ENCODE assay signal across 8 cellular contexts in the genomic region with DNA sequence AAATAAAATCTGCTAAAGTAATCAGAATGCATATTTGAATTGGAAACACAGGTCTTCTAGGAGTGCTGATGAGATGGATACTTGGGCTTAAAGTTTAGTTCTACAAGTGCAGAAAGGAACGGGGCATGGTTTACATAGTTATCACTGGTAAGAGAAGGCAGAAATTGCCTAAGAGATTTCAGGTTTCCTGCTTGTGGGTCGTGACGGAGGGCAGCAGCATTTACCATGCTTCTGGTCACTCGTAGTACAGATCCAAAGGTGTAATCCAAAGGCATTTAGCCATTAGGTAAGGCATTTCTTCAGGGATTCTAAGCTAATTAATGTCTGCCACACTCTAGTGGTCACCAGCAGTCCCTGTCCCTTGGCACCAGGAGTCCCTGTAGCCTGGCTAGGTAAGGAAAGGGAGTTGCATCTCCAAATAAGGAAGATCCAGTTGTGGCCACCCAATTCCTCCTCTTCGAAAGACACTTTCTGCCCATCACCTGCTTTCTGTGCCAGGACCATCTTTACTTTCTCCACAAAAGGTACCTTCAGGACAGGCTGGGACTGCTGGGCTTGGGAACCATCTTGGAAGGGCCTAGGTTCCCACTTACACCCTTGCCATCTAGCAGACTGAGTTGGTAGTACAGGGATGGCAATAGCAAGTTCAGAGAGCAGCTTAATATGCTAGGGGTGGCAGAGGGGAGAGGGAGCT. TPM values are rescaled to one million over a fixed set of nuclear protein-coding genes. Genes with fewer than 3 reads are reported as not detected.
DNase-seq lines count a peak whose midpoint lies in the region; ATAC-seq and TF ChIP-seq lines count a peak whose summit lies in the region.

No MANE protein-coding gene starts in this region.

- no peak overlapping the region for H2AK5ac ChIP-seq in mesenchymal stem cell (ENCODE audit: low read length, severe bottlenecking)

- H3K4me1 ChIP-seq in right atrium auricular region (peaks cover 0 to 20% of the 10 kb centered on the region in 2 donors), mesenchymal stem cell (ENCODE audit: control insufficient read depth, insufficient read depth, low read depth, low read length) (peaks cover 8% of the 10 kb centered on the region), aorta (ENCODE audit: control insufficient read depth in 1 of 2, insufficient read depth in 2 of 2, low read length in 2 of 2) (no peaks in the 10 kb centered on the region)

- intact Hi-C loops in Right ventricle myocardium superior (cut with DNase I) (no loop called here), aorta (cut with DNase I) (loop anchor here (5.0 kb wide), 1 partner anchor 135 kb away; a partner anchor contains a TSS)

- H3K18ac ChIP-seq in mesenchymal stem cell (ENCODE audit: low read depth in 1 of 2, low read length in 2 of 2) = no peak overlapping the region

- H3K23ac ChIP-seq in mesenchymal stem cell (ENCODE audit: low read length in 2 of 2) = no peak overlapping the region

- H3K9me3 ChIP-seq in right atrium auricular region (no peaks in the 10 kb centered on the region), mesenchymal stem cell (ENCODE audit: control insufficient read depth, low read length) (no peaks in the 10 kb centered on the region), aorta (ENCODE audit: control insufficient read depth, low read length) (no peaks in the 10 kb centered on the region)

- no peak overlapping the region for H4K91ac ChIP-seq in mesenchymal stem cell (ENCODE audit: low read length)

- H3K9ac ChIP-seq in mesenchymal stem cell (ENCODE audit: low read length) = peak overlapping the region; percentile 92

- ATAC-seq in Right ventricle myocardium superior (ENCODE audit: poor library complexity) (no peak), aorta (ENCODE audit: low FRiP score) (no peak), HG02938 (IDR thresholded peaks at IDR 0.05; ENCODE audit: unreplicated experiment) (no peak)

- no peak for TF ChIP-seq CTCF in right atrium auricular region (IDR thresholded peaks at IDR 0.05)

- H2BK5ac ChIP-seq in mesenchymal stem cell (ENCODE audit: low read depth, low read length, poor library complexity, severe bottlenecking) = no peak overlapping the region

- no peak overlapping the region for H2AFZ ChIP-seq in mesenchymal stem cell (ENCODE audit: low read depth, low read length)

- H3K36me3 ChIP-seq in right atrium auricular region (no peaks in the 10 kb centered on the region), mesenchymal stem cell (ENCODE audit: control insufficient read depth in 1 of 2, insufficient read depth in 2 of 2, low read depth in 1 of 2, low read length in 2 of 2) (peaks cover 0 to 5% of the 10 kb centered on the region in 2 experiments), aorta (ENCODE audit: control insufficient read depth in 1 of 2, insufficient read depth in 2 of 2, low read length in 1 of 2) (no peaks in the 10 kb centered on the region)

- no peak overlapping the region for H3K14ac ChIP-seq in mesenchymal stem cell (ENCODE audit: low read length in 2 of 2)

- peaks cover 26% of the 10 kb centered on the region for H3K79me1 ChIP-seq in mesenchymal stem cell (replicated peaks; ENCODE audit: low read length, poor library complexity, severe bottlenecking)

- peak overlapping the region; percentile 88 for H3K4me2 ChIP-seq in mesenchymal stem cell (ENCODE audit: low read length, poor library complexity, severe bottlenecking)

- no peak overlapping the region for H2BK15ac ChIP-seq in mesenchymal stem cell (ENCODE audit: low read depth, poor library complexity, severe bottlenecking)

- H2BK12ac ChIP-seq in mesenchymal stem cell (ENCODE audit: low read length in 2 of 2) = no peak overlapping the region

- H3K4ac ChIP-seq in mesenchymal stem cell (ENCODE audit: low read depth in 1 of 2, low read length in 2 of 2) = no peak overlapping the region

- H3K27ac ChIP-seq in right atrium auricular region (peak overlapping the region; percentile 99), angular gyrus (ENCODE audit: low read depth, low read length) (peak overlapping the region; percentile 99), mesenchymal stem cell (ENCODE audit: low read length, poor library complexity, severe bottlenecking) (no peak overlapping the region), aorta (ENCODE audit: low read depth in 1 of 2, low read length in 2 of 2) (peak overlapping the region in 1 of 2 donors; percentile 24)

- H3K27me3 ChIP-seq in right atrium auricular region = no peaks in the 10 kb centered on the region
- H3K27me3 ChIP-seq in mesenchymal stem cell (ENCODE audit: control insufficient read depth in 1 of 2, insufficient read depth in 1 of 2, low read length in 2 of 2) = no peaks in the 10 kb centered on the region
- H3K27me3 ChIP-seq in aorta (ENCODE audit: control insufficient read depth in 1 of 2, insufficient read depth in 2 of 2, low read length in 1 of 2) = no peaks in the 10 kb centered on the region

- H3K4me3 ChIP-seq in right atrium auricular region (peak overlapping the region; percentile 90 to 93), mesenchymal stem cell (ENCODE audit: insufficient read depth in 1 of 2, low read depth in 1 of 2, low read length in 2 of 2) (peak overlapping the region in 1 of 2 experiments; percentile 91), aorta (ENCODE audit: low read length in 2 of 2) (peak overlapping the region; percentile 37 to 60)

- DNase-seq in right atrium auricular region (ENCODE audit: low spot score) (no peak), Right ventricle myocardium superior (no peak), mesenchymal stem cell (no peak), aorta (no peak), GM03348 (ENCODE audit: low spot score) (no peak), hypothalamus (lab: John Stamatoyannopoulos, UW) (no peak)

- 93% methylated on average over 5 of the region's 5 CpGs for WGBS in mesenchymal stem cell
- WGBS in aorta, 2 donors = 49 to 55% methylated on average over 5 of the region's 5 CpGs

- H2BK120ac ChIP-seq in mesenchymal stem cell (ENCODE audit: low read depth, low read length) = no peak overlapping the region

- no peak overlapping the region for H4K8ac ChIP-seq in mesenchymal stem cell (ENCODE audit: low read length)

RNA-seq across cellular contexts. Expression of a gene that starts 1.5 kb away (rescaled TPM):
- total RNA-seq in right atrium auricular region = 10 to 100 TPM in 1 of 2 donors, 1 to 10 TPM in 1; 5.5 to 10.7 TPM
- total RNA-seq in Right ventricle myocardium superior = 14.9 TPM
- polyA plus RNA-seq in mesenchymal stem cell (2013, experiment 1 of 2) = 5.6 TPM
- polyA plus RNA-seq in mesenchymal stem cell (2013, experiment 2 of 2) = 6.2 TPM
- total RNA-seq in aorta = 1 to 10 TPM; 5.8 to 8.6 TPM
- 10 to 100 TPM in 1 of 2 donors, 1 to 10 TPM in 1; 9.9 to 17.2 TPM for polyA plus RNA-seq in aorta

RNA-seq across cellular contexts. Expression of a gene that starts 1.7 kb away (rescaled TPM):
- total RNA-seq in right atrium auricular region (10 to 100 TPM in 1 of 2 donors, 1 to 10 TPM in 1; 9.7 to 11.5 TPM), Right ventricle myocardium superior (19.7 TPM), aorta (10 to 100 TPM; 15.6 to 23.4 TPM)
- polyA plus RNA-seq in mesenchymal stem cell (2013, experiment 1 of 2) = 15.7 TPM
- polyA plus RNA-seq in mesenchymal stem cell (2013, experiment 2 of 2) = 16.1 TPM
- polyA plus RNA-seq in aorta = 10 to 100 TPM in 1 of 2 donors, 1 to 10 TPM in 1; 3.1 to 20.3 TPM

RNA-seq across cellular contexts. Expression of a gene that starts 51.4 kb away (rescaled TPM):
- total RNA-seq in right atrium auricular region (not detected), Right ventricle myocardium superior (not detected), aorta (not detected)
- polyA plus RNA-seq in mesenchymal stem cell (2013, experiment 1 of 2) = not detected
- polyA plus RNA-seq in mesenchymal stem cell (2013, experiment 2 of 2) = not detected
- not detected for polyA plus RNA-seq in aorta

RNA-seq across cellular contexts. Expression of a gene that starts 54.5 kb away (rescaled TPM):
- 1 to 10 TPM; 6.6 to 7.5 TPM for total RNA-seq in right atrium auricular region
- total RNA-seq in Right ventricle myocardium superior = 4.8 TPM
- 2.0 TPM for polyA plus RNA-seq in mesenchymal stem cell (2013, experiment 1 of 2)
- 1.9 TPM for polyA plus RNA-seq in mesenchymal stem cell (2013, experiment 2 of 2)
- 1 to 10 TPM; 8.0 to 9.4 TPM for total RNA-seq in aorta
- polyA plus RNA-seq in aorta = 1 to 10 TPM; 2.5 to 4.0 TPM

RNA-seq across cellular contexts. Expression of a gene that starts 54.8 kb away (rescaled TPM):
- total RNA-seq in right atrium auricular region = under 1 TPM; 0.26 to 0.39 TPM
- not detected for total RNA-seq in Right ventricle myocardium superior
- polyA plus RNA-seq in mesenchymal stem cell (2013, experiment 1 of 2) = 0.32 TPM
- 0.16 TPM for polyA plus RNA-seq in mesenchymal stem cell (2013, experiment 2 of 2)
- under 1 TPM; 0.42 to 0.71 TPM for total RNA-seq in aorta
- 1 to 10 TPM in 1 of 2 donors, under 1 TPM in 1; 0.36 to 7.4 TPM for polyA plus RNA-seq in aorta
